In genomic region chr3:122415762-122416654, GRCh38 we compare ENCODE assay signal across 1 cellular context.
A peak's percentile ranks its signal among the peaks of the same experiment; 100 is the strongest.
TF ChIP-seq lines count a peak whose summit lies in the region.

Gene WDR5B (minus strand): TSS chr3:122416062. CDS start chr3:122415528, 534 bp downstream.

TF ChIP-seq in HepG2, 621 proteins besides CTCF, POLR2A, EP300 and RAD21 (continued from another document and continues in another):
- TF ChIP-seq ZBTB49 (CRISPR knock-in tag; IDR thresholded peaks at IDR 0.05; ENCODE audit: borderline replicate concordance) (no peak), SETDB1 (CRISPR knock-in tag; IDR thresholded peaks at IDR 0.05; ENCODE audit: borderline replicate concordance) (no peak), ZNF660 (CRISPR knock-in tag; IDR thresholded peaks at IDR 0.05; ENCODE audit: borderline replicate concordance, low read depth) (no peak), PHF8 (CRISPR knock-in tag; IDR thresholded peaks at IDR 0.05) (peak; percentile 97), ZFP1 (CRISPR knock-in tag; IDR thresholded peaks at IDR 0.05) (0 out of 2 replicates have a peak, but pooled peaks have one; percentile 15), POGK (CRISPR knock-in tag; conservative IDR thresholded peaks at IDR 0.05) (0 out of 2 replicates have a peak, but pooled peaks have one; percentile 31), RXRB (CRISPR knock-in tag; IDR thresholded peaks at IDR 0.05; ENCODE audit: borderline replicate concordance) (peak; percentile 44), ZFP36 (IDR thresholded peaks at IDR 0.05; ENCODE audit: borderline replicate concordance, low read depth, low read length, partially characterized antibody) (no peak), IKZF1 (IDR thresholded peaks at IDR 0.05) (no peak), GABPA (IDR thresholded peaks at IDR 0.05; ENCODE audit: low read depth, low read length) (peak; percentile 70), GABPA (CRISPR knock-in tag; IDR thresholded peaks at IDR 0.05; ENCODE audit: low read depth) (peak; percentile 94), TARDBP (CRISPR knock-in tag; IDR thresholded peaks at IDR 0.05) (no peak), PRMT3 (CRISPR knock-in tag; IDR thresholded peaks at IDR 0.05; ENCODE audit: borderline replicate concordance, low read depth) (no peak), ZNF558 (CRISPR knock-in tag; IDR thresholded peaks at IDR 0.05; ENCODE audit: borderline replicate concordance) (no peak), ZNF543 (CRISPR knock-in tag; IDR thresholded peaks at IDR 0.05) (no peak), ZFP41 (CRISPR knock-in tag; IDR thresholded peaks at IDR 0.05; ENCODE audit: borderline replicate concordance) (no peak), TBX3 (IDR thresholded peaks at IDR 0.05; ENCODE audit: borderline replicate concordance) (no peak), ZNF607 (CRISPR knock-in tag; IDR thresholded peaks at IDR 0.05; ENCODE audit: borderline replicate concordance) (peak; percentile 68; the same call in 1 of the 2 replicates), ATF3 (CRISPR knock-in tag; IDR thresholded peaks at IDR 0.05) (no peak), PHF21A (CRISPR knock-in tag; IDR thresholded peaks at IDR 0.05) (no peak), CHCHD3 (CRISPR knock-in tag; IDR thresholded peaks at IDR 0.05) (no peak), ZBTB21 (CRISPR knock-in tag; IDR thresholded peaks at IDR 0.05) (no peak), SMAD9 (CRISPR knock-in tag; IDR thresholded peaks at IDR 0.05) (peak; percentile 57; the same call in 1 of the 2 replicates), ZNF251 (CRISPR knock-in tag; IDR thresholded peaks at IDR 0.05) (no peak), NFIB (CRISPR knock-in tag; IDR thresholded peaks at IDR 0.05; ENCODE audit: borderline replicate concordance) (no peak), GMEB1 (CRISPR knock-in tag; IDR thresholded peaks at IDR 0.05; ENCODE audit: borderline replicate concordance) (peak; percentile 88), ZNF335 (CRISPR knock-in tag; IDR thresholded peaks at IDR 0.05) (peak; percentile 57; the same call in 1 of the 2 replicates), ZNF484 (CRISPR knock-in tag; IDR thresholded peaks at IDR 0.05; ENCODE audit: borderline replicate concordance, low read depth) (no peak), CENPBD1 (CRISPR knock-in tag; IDR thresholded peaks at IDR 0.05; ENCODE audit: borderline replicate concordance, low read depth) (no peak), ZNF597 (CRISPR knock-in tag; IDR thresholded peaks at IDR 0.05) (no peak), THYN1 (CRISPR knock-in tag; IDR thresholded peaks at IDR 0.05; ENCODE audit: borderline replicate concordance, low read depth) (no peak), HNF1A (IDR thresholded peaks at IDR 0.05; ENCODE audit: low read depth) (no peak), HNF1A (CRISPR knock-in tag; IDR thresholded peaks at IDR 0.05; ENCODE audit: borderline replicate concordance) (no peak), THRA (CRISPR knock-in tag; IDR thresholded peaks at IDR 0.05; ENCODE audit: borderline replicate concordance) (peak; percentile 13; the same call in 1 of the 2 replicates), POLR2G (IDR thresholded peaks at IDR 0.05; ENCODE audit: low read depth, low read length) (peak; percentile 98), MEIS1 (CRISPR knock-in tag; IDR thresholded peaks at IDR 0.05; ENCODE audit: borderline replicate concordance) (no peak), ATF4 (CRISPR knock-in tag; IDR thresholded peaks at IDR 0.05) (peak in 1 of 2 experiments; percentile 21; a peak in 1 of 4 replicates)
